1 cellular context compared by ENCODE assay signal in genomic region chr7:728602-729001, GRCh38.
TF ChIP-seq lines count a peak whose summit lies in the region.

No MANE protein-coding gene starts in this region.

TF ChIP-seq in GM12878, 131 proteins besides CTCF, POLR2A, EP300 and RAD21 (continued from another document):
- no peak for TF ChIP-seq ZBTB40 (IDR thresholded peaks at IDR 0.05; ENCODE audit: borderline replicate concordance)
- TF ChIP-seq CBFB (IDR thresholded peaks at IDR 0.05; ENCODE audit: low read depth) = no peak
- TF ChIP-seq ZBTB4 (CRISPR knock-in tag; IDR thresholded peaks at IDR 0.05) = no peak
- TF ChIP-seq TCF7 (IDR thresholded peaks at IDR 0.05; ENCODE audit: borderline replicate concordance) = no peak
- no peak for TF ChIP-seq POLR2AphosphoS5 (IDR thresholded peaks at IDR 0.05; ENCODE audit: low read length)
- TF ChIP-seq RELB (IDR thresholded peaks at IDR 0.05; ENCODE audit: low read depth) = no peak
- TF ChIP-seq STAT3 (IDR thresholded peaks at IDR 0.05; ENCODE audit: low read depth, low read length) = no peak
- TF ChIP-seq CBX5 (IDR thresholded peaks at IDR 0.05; ENCODE audit: low read depth) = no peak
- no peak for TF ChIP-seq SMARCA5 (IDR thresholded peaks at IDR 0.05)
- TF ChIP-seq GATAD2B (conservative IDR thresholded peaks at IDR 0.05; ENCODE audit: low read depth) = no peak
- TF ChIP-seq TCF12 (IDR thresholded peaks at IDR 0.05; ENCODE audit: low read depth, low read length) = no peak
- TF ChIP-seq IRF5 (IDR thresholded peaks at IDR 0.05; ENCODE audit: borderline replicate concordance) = no peak
- no peak for TF ChIP-seq TBL1XR1 (IDR thresholded peaks at IDR 0.05; ENCODE audit: low read depth, low read length)
- no peak for TF ChIP-seq ZNF274 (IDR thresholded peaks at IDR 0.05; ENCODE audit: insufficient read depth, insufficient read length)
- TF ChIP-seq ZNF207 (IDR thresholded peaks at IDR 0.05; ENCODE audit: borderline replicate concordance) = no peak
- no peak for TF ChIP-seq TAF1 (IDR thresholded peaks at IDR 0.05; ENCODE audit: borderline replicate concordance, low read depth, low read length)
- no peak for TF ChIP-seq BACH1 (IDR thresholded peaks at IDR 0.05; ENCODE audit: borderline replicate concordance)
- no peak for TF ChIP-seq RUNX3 (IDR thresholded peaks at IDR 0.05; ENCODE audit: low read length)
- no peak for TF ChIP-seq PRDM15 (CRISPR knock-in tag; IDR thresholded peaks at IDR 0.05)
